In the genomic region with DNA sequence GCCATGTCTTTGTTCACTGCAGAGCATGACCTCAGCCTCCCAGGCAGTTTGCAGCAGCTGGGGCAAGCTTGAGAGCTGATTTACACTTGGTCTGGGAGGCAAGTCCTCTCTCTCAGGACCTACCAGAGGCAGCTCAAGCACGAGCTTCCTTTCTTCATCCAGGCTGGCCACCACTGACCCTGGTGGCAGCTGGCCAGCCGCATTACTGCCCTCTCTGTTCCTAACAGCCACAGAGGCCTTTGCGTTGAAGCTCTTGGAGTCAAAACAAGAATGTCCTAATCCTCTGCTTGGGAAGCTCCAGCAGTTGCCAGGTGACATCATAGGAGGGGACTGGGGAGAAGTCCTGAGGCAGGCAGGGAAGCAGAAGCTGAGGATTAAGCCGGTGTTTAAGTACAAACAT, we compare ENCODE assay signal across 8 cellular contexts.
DNase-seq lines count a peak whose midpoint lies in the region; ATAC-seq and TF ChIP-seq lines count a peak whose summit lies in the region.

No MANE protein-coding gene starts in this region.

- peaks cover 39% of the 10 kb centered on the region for H3K4me1 ChIP-seq in body of pancreas

- H3K9me3 ChIP-seq in body of pancreas, result no peaks in the 10 kb centered on the region

- intact Hi-C loops in body of pancreas (cut with DNase I), result no loop called here

- no peak overlapping the region for H3K4me3 Mint-ChIP-seq in activated CD8-positive, alpha-beta T cell treated with anti-CD3 and anti-CD28 coated beads, Interleukin-2, amount 10 ng/mL, durations not matched to agents 7 days and 5 days

- H3K27me3 ChIP-seq in body of pancreas (no peaks in the 10 kb centered on the region), H7 (ENCODE audit: control insufficient read depth, insufficient read depth, low read length) (no peaks in the 10 kb centered on the region)

- peak overlapping the region in 3 of 4 donors; percentile 13 to 28 (median 24) for H3K27ac ChIP-seq in body of pancreas

- no peaks in the 10 kb centered on the region for H3K36me3 Mint-ChIP-seq in activated CD8-positive, alpha-beta T cell treated with anti-CD3 and anti-CD28 coated beads, Interleukin-2, amount 10 ng/mL, durations not matched to agents 7 days and 5 days (ENCODE audit: low read depth)

- ATAC-seq in body of pancreas, result peak; percentile 40
- no peak for ATAC-seq in activated CD8-positive, alpha-beta T cell treated with anti-CD3 and anti-CD28 coated beads, Interleukin-2, amount 10 ng/mL, durations not matched to agents 7 days and 5 days

- peaks cover 2% of the 10 kb centered on the region for H3K27me3 Mint-ChIP-seq in activated CD8-positive, alpha-beta T cell treated with anti-CD3 and anti-CD28 coated beads, Interleukin-2, amount 10 ng/mL, durations not matched to agents 7 days and 5 days (ENCODE audit: low read depth)

- DNase-seq in EH (ENCODE audit: low read depth) (peak; percentile 95), body of pancreas (peak; percentile 47 to 70 (median 64)), islet precursor cell (peak; percentile 72), renal cortical epithelial cell (ENCODE audit: low read depth) (peak; percentile 21), H7 (no peak), NCI-H1436 treated with DMSO at 0.1 percent for 48 hours (lab: John Stamatoyannopoulos, UW) (no peak)
- DNase-seq in stimulated activated CD4-positive, alpha-beta T cell treated with anti-CD3 and anti-CD28 coated beads, Interleukin-15, amount 100 ng/mL, for 24 hours, result no peak
- DNase-seq in activated CD8-positive, alpha-beta T cell treated with anti-CD3 and anti-CD28 coated beads, Interleukin-2, amount 10 ng/mL, durations not matched to agents 7 days and 5 days, result no peak

- 63 to 68% methylated on average over 4 of the region's 4 CpGs for WGBS in body of pancreas, 2 donors

- no peak overlapping the region for H3K4me3 ChIP-seq in body of pancreas
- no peak overlapping the region for H3K4me3 ChIP-seq in H7 (ENCODE audit: insufficient read depth, low read depth, low read length)

- H3K4me1 Mint-ChIP-seq in activated CD8-positive, alpha-beta T cell treated with anti-CD3 and anti-CD28 coated beads, Interleukin-2, amount 10 ng/mL, durations not matched to agents 7 days and 5 days (ENCODE audit: low read depth), result no peaks in the 10 kb centered on the region

- TF ChIP-seq CTCF in body of pancreas (IDR thresholded peaks at IDR 0.05), result no peak

- H3K27ac Mint-ChIP-seq in activated CD8-positive, alpha-beta T cell treated with anti-CD3 and anti-CD28 coated beads, Interleukin-2, amount 10 ng/mL, durations not matched to agents 7 days and 5 days, result no peak overlapping the region

- CTCF ChIA-PET in activated CD8-positive, alpha-beta T cell treated with anti-CD3 and anti-CD28 coated beads, Interleukin-2, amount 10 ng/mL, durations not matched to agents 7 days and 5 days (lab: Charles Lee), result interaction anchor here (0.7 kb wide), 1 partner anchor 14 kb away, joined by 3 read pairs; no protein-coding TSS in a partner anchor

- POLR2A ChIA-PET in activated CD8-positive, alpha-beta T cell treated with anti-CD3 and anti-CD28 coated beads, Interleukin-2, amount 10 ng/mL, durations not matched to agents 7 days and 5 days (lab: Charles Lee), result no interaction called here

- no peak for TF ChIP-seq POLR2A in body of pancreas (IDR thresholded peaks at IDR 0.05)

- H3K36me3 ChIP-seq in body of pancreas (replicated peaks in 1 of 2; ENCODE audit: insufficient read depth in 1 of 2, low read depth in 2 of 2) (no peaks in the 10 kb centered on the region), H7 (replicated peaks; ENCODE audit: control insufficient read depth, insufficient read depth, low read length) (no peaks in the 10 kb centered on the region)

- no peaks in the 10 kb centered on the region for H3K9me3 Mint-ChIP-seq in activated CD8-positive, alpha-beta T cell treated with anti-CD3 and anti-CD28 coated beads, Interleukin-2, amount 10 ng/mL, durations not matched to agents 7 days and 5 days (ENCODE audit: insufficient read depth)

Comparison
In these comparisons a context has a peak if more than half of its experiments do, and no peak if none do; other contexts are left out.
1. DNase-seq: peak in EH (single experiment), body of pancreas (4 of 4), islet precursor cell (single experiment) and renal cortical epithelial cell (single experiment); none in H7 (single experiment), NCI-H1436 treated with DMSO at 0.1 percent for 48 hours (single experiment), stimulated activated CD4-positive, alpha-beta T cell treated with anti-CD3 and anti-CD28 coated beads, Interleukin-15, amount 100 ng/mL, for 24 hours (single experiment) and activated CD8-positive, alpha-beta T cell treated with anti-CD3 and anti-CD28 coated beads, Interleukin-2, amount 10 ng/mL, durations not matched to agents 7 days and 5 days (single experiment).